Comparison of ENCODE assay signal across 12 cellular contexts in the genomic region with DNA sequence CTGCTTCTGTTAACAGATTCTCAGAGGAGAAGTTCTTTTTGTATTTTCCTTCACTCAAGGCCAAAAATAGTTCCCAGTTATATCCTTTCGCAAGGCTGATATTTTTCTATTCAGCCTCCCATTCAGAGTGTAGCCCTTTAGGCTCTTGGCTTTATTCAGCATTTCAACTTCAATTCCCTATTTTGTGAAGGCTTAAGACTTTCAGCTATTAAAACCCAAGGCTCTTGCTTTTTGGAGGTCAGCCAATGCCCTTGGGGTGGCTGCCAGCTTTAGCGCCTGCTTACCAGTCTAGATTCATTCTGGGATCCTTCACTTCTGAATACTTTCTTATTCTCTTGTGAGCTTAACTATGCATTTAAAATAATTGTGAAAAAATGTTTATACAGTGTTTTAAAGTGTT. TPM values are rescaled to one million over a fixed set of nuclear protein-coding genes. Genes with fewer than 3 reads are reported as not detected.
DNase-seq lines count a peak whose midpoint lies in the region; ATAC-seq and TF ChIP-seq lines count a peak whose summit lies in the region.
"Had no signal": no experiment of that assay in that cellular context is flagged by ENCODE, and none has a peak within 500 bp of the region (broad histone marks: within the 10 kb centered on the region; RNA-seq: fewer than 3 reads in every experiment).

No MANE protein-coding gene starts in this region.

- TF ChIP-seq CTCF in colonic mucosa (IDR thresholded peaks at IDR 0.05) = no peak
- no peak for TF ChIP-seq CTCF in thyroid gland (IDR thresholded peaks at IDR 0.05)

- H3K4me3 ChIP-seq in colonic mucosa = no peak overlapping the region
- no peak overlapping the region for H3K4me3 ChIP-seq in thyroid gland (replicated peaks in 1 of 3)

- H3K9ac ChIP-seq in colonic mucosa (ENCODE audit: low read depth in 2 of 2, low read length in 2 of 2) = no peak overlapping the region

- no peaks in the 10 kb centered on the region for H3K4me1 ChIP-seq in colonic mucosa
- H3K4me1 ChIP-seq in thyroid gland = peaks cover 10% of the 10 kb centered on the region in 2 donors
- H3K4me1 ChIP-seq: Caco-2 had no signal

- H3K27ac ChIP-seq in colonic mucosa = no peak overlapping the region
- H3K27ac ChIP-seq in thyroid gland = peak overlapping the region; percentile 28 to 60 (median 32)

- H3K4me3 Mint-ChIP-seq in T-helper 17 cell = no peak overlapping the region

- H3K36me3 Mint-ChIP-seq in T-helper 17 cell (ENCODE audit: low read depth) = no peaks in the 10 kb centered on the region

- no peak for ATAC-seq in left lobe of liver
- no peak for ATAC-seq in HG03196 (IDR thresholded peaks at IDR 0.05; ENCODE audit: unreplicated experiment)
- no peak for ATAC-seq in T-helper 17 cell
- ATAC-seq: activated naive CD4-positive, alpha-beta T cell treated with anti-CD3 and anti-CD28 coated beads, Interleukin-2, amount 50 U/mL, for 72 hours had no signal

- DNase-seq in NCI-H1105 treated with DMSO at 0.1 percent for 48 hours (lab: John Stamatoyannopoulos, UW) (peak; percentile 76), colonic mucosa (peak; percentile 34), left lobe of liver (ENCODE audit: low spot score) (peak; percentile 49), thyroid gland (peak; percentile 89 to 96), RPMI8226 (no peak), T-helper 17 cell (no peak)
- DNase-seq: activated CD4-positive, alpha-beta T cell treated with anti-CD3 and anti-CD28 coated beads, Interleukin-2, amount 50 U/mL, for 1 hour; Caco-2; IMR-90; NCI-H2227 treated with DMSO at 0.1 percent for 48 hours had no signal

- no peaks in the 10 kb centered on the region for H3K27me3 Mint-ChIP-seq in T-helper 17 cell

- intact Hi-C loops in colonic mucosa (cut with DNase I) = no loop called here
- intact Hi-C loops in thyroid gland (cut with DNase I) = no loop called here

- H3K36me3 ChIP-seq in colonic mucosa (no peaks in the 10 kb centered on the region), thyroid gland (no peaks in the 10 kb centered on the region)

- 12 to 19% methylated on average over 2 of the region's 2 CpGs for WGBS in thyroid gland, 2 donors

- H3K9me3 ChIP-seq in colonic mucosa (no peaks in the 10 kb centered on the region), thyroid gland (no peaks in the 10 kb centered on the region), T-helper 17 cell (ENCODE audit: control insufficient read depth, low read length, poor library complexity, severe bottlenecking) (peaks cover 3% of the 10 kb centered on the region)
- H3K9me3 ChIP-seq: Caco-2 had no signal

- H3K27me3 ChIP-seq in colonic mucosa (no peaks in the 10 kb centered on the region), thyroid gland (no peaks in the 10 kb centered on the region)

- no peaks in the 10 kb centered on the region for H3K4me1 Mint-ChIP-seq in T-helper 17 cell

- no peak overlapping the region for H3K27ac Mint-ChIP-seq in T-helper 17 cell
- H3K27ac Mint-ChIP-seq: activated naive CD4-positive, alpha-beta T cell treated with anti-CD3 and anti-CD28 coated beads, Interleukin-2, amount 50 U/mL, for 72 hours had no signal

- TF ChIP-seq POLR2A in thyroid gland (IDR thresholded peaks at IDR 0.05) = no peak

RNA-seq across cellular contexts. Expression of gene ADGRA3, which starts 57.3 kb away (rescaled TPM):
- total RNA-seq in colonic mucosa (10 to 100 TPM; 34.8 to 47.2 TPM), left lobe of liver (73.5 TPM), thyroid gland (100 to 1,000 TPM in 3 of 4 donors, 10 to 100 TPM in 1; 99.1 to 117 (median 109) TPM), T-helper 17 cell (under 1 TPM; 0.16 to 0.35 TPM)

Comparison
In these comparisons a context has a peak if more than half of its experiments do, and no peak if none do; other contexts are left out.
1. DNase-seq: peak in NCI-H1105 treated with DMSO at 0.1 percent for 48 hours (single experiment), colonic mucosa (single experiment), left lobe of liver (single experiment) and thyroid gland (2 of 2); none in RPMI8226 (single experiment) and T-helper 17 cell (0 of 3).
2. RNA of gene ADGRA3, which starts 57.3 kb away (total RNA-seq): 99.1 to 117 TPM in thyroid gland, 73.5 TPM in left lobe of liver (single experiment) and 34.8 to 47.2 TPM in colonic mucosa; 0.16 to 0.35 TPM in T-helper 17 cell; every median in the first group is over 10 times any median in the second.